8 cellular contexts compared by ENCODE assay signal in genomic region chr17:56939869-56940484, GRCh38. TPM values are rescaled to one million over a fixed set of nuclear protein-coding genes. Genes with fewer than 3 reads are reported as not detected.
DNase-seq lines count a peak whose midpoint lies in the region; ATAC-seq, FAIRE-seq and TF ChIP-seq lines count a peak whose summit lies in the region.

No MANE protein-coding gene starts in this region.

- no peak for FAIRE-seq in A549 (lab: Jason Lieb, UNC)

- peak; percentile 93 to 94 for TF ChIP-seq RAD21 in A549 (conservative IDR thresholded peaks at IDR 0.05 in 1 of 2, IDR thresholded peaks at IDR 0.05 in 1 of 2)

- no peak for TF ChIP-seq EP300 in A549 (IDR thresholded peaks at IDR 0.05)

- WGBS in A549 (ENCODE audit: missing lambda C conversion rate): 48% methylated on average over 11 of the region's 11 CpGs
- 49 to 57% methylated on average over 11 of the region's 11 CpGs for WGBS in lung, 2 donors

- POLR2A ChIA-PET in A549 (lab: Yijun Ruan, JAX): interaction anchor here (0.9 to 1.9 kb wide), 2 partner anchors 26 to 120 kb away, joined by 3 to 5 read pairs; partner anchors contain the start of gene TRIM25

- TF ChIP-seq CTCF in A549 (IDR thresholded peaks at IDR 0.05) (peak; percentile 81), GM12864 (IDR thresholded peaks at IDR 0.05; ENCODE audit: low read depth, low read length, missing control alignments) (peak; percentile 71), Peyer's patch (IDR thresholded peaks at IDR 0.05) (peak; percentile 44 to 84 (median 70)), coronary artery (IDR thresholded peaks at IDR 0.05) (peak; percentile 60), lung (IDR thresholded peaks at IDR 0.05; ENCODE audit: control extremely low read depth, extremely low read depth) (peak; percentile 57)

- CTCF ChIA-PET in A549 (lab: Yijun Ruan, JAX): interaction anchor here (0.6 to 16.5 kb wide), 33 partner anchors 9 to 224 kb away, joined by 3 to 283 read pairs (median 5); partner anchors contain the start of gene DGKE

- H3K9me3 ChIP-seq in A549 (no peaks in the 10 kb centered on the region), Peyer's patch (no peaks in the 10 kb centered on the region), lung (ENCODE audit: control insufficient read depth in 2 of 2, insufficient read depth in 1 of 2, low read length in 1 of 2) (no peaks in the 10 kb centered on the region)

- ATAC-seq in A549 (peak; percentile 88 to 92), lung (ENCODE audit: insufficient read depth, low FRiP score) (peak; percentile 53)

- H3K27ac ChIP-seq in A549: peak overlapping the region in 1 of 2 experiments; percentile 17; a peak in 1 of 6 replicates
- no peak overlapping the region for H3K27ac ChIP-seq in Peyer's patch
- H3K27ac ChIP-seq in coronary artery: no peak overlapping the region
- no peak overlapping the region for H3K27ac ChIP-seq in lung (ENCODE audit: low read depth in 1 of 2, low read length in 1 of 2)

- peak; percentile 63 to 80 for DNase-seq in A549 (ENCODE audit: low read depth in 1 of 2, low spot score in 1 of 2)
- peak; percentile 34 for DNase-seq in GM12864 (ENCODE audit: low read depth)
- peak; percentile 90 to 95 for DNase-seq in Kasumi-1 (lab: John Stamatoyannopoulos, UW)
- DNase-seq in Peyer's patch: no peak
- DNase-seq in coronary artery (ENCODE audit: low spot score): no peak
- no peak for DNase-seq in lung (ENCODE audit: low spot score)
- no peak for DNase-seq in stimulated activated naive CD4-positive, alpha-beta T cell treated with Interleukin-2 at 50 U/mL for 16 hours (lab: John Stamatoyannopoulos, UW)
- DNase-seq in activated effector memory CD4-positive, alpha-beta T cell treated with anti-CD3 and anti-CD28 coated beads, Interleukin-2, amount 50 U/mL, for 16 hours: no peak

- H3K4me3 ChIP-seq in A549: no peak overlapping the region
- no peak overlapping the region for H3K4me3 ChIP-seq in GM12864 (ENCODE audit: low read depth, low read length)
- no peak overlapping the region for H3K4me3 ChIP-seq in Peyer's patch
- no peak overlapping the region for H3K4me3 ChIP-seq in coronary artery
- H3K4me3 ChIP-seq in lung: no peak overlapping the region

- H3K4me1 ChIP-seq in A549 (no peaks in the 10 kb centered on the region), Peyer's patch (peaks cover 0 to 7% (median 0%) of the 10 kb centered on the region in 4 donors), lung (ENCODE audit: control insufficient read depth in 2 of 2, insufficient read depth in 2 of 2, low read length in 2 of 2) (no peaks in the 10 kb centered on the region)

- H3K4me2 ChIP-seq in A549: no peak overlapping the region

- H3K27me3 ChIP-seq in Peyer's patch (no peaks in the 10 kb centered on the region), lung (ENCODE audit: control insufficient read depth, insufficient read depth) (no peaks in the 10 kb centered on the region)

- peaks cover 0 to 65% (median 0%) of the 10 kb centered on the region in 3 donors for H3K36me3 ChIP-seq in Peyer's patch
- peaks cover 13 to 18% of the 10 kb centered on the region in 2 donors for H3K36me3 ChIP-seq in lung (ENCODE audit: control insufficient read depth in 2 of 2, insufficient read depth in 2 of 2, low read length in 2 of 2)

- TF ChIP-seq POLR2A in A549 (IDR thresholded peaks at IDR 0.05; ENCODE audit: low read length) (no peak), Peyer's patch (IDR thresholded peaks at IDR 0.05) (no peak)

TF ChIP-seq in A549, 52 proteins besides CTCF, POLR2A, EP300 and RAD21:
- TF ChIP-seq CHD2 (IDR thresholded peaks at IDR 0.05; ENCODE audit: low read length, partially characterized antibody) (no peak), SMC3 (IDR thresholded peaks at IDR 0.05) (peak; percentile 80)
TF ChIP-seq in A549: peak in this region for 1.

RNA-seq across cellular contexts. Expression of gene COIL, which starts 20.9 kb away (rescaled TPM):
- 13.5 and 16.9 TPM in 2 replicates for polyA plus RNA-seq in A549 (2011; rRNA removed)
- polyA plus RNA-seq in A549 (2012; cell fraction: cytosol; rRNA removed): 4.5 and 4.6 TPM in 2 replicates
- 3.7 and 5.9 TPM in 2 replicates for polyA plus RNA-seq in A549 (2012; cell fraction: nucleus; rRNA removed)
- 19.9 to 20.7 TPM (median 20.3 TPM) in 3 replicates for polyA plus RNA-seq in A549 (2017; fragmentation: RNase III; extraction: RNeasy Plus Mini Kit Qiagen cat#74134 plus additional on column Dnase treatment)
- polyA minus RNA-seq in A549 (2011; rRNA and poly(A)+ RNA removed): 6.9 and 7.2 TPM in 2 replicates
- total RNA-seq in Peyer's patch: 10 to 100 TPM in 3 of 4 donors, 1 to 10 TPM in 1; 8.6 to 20.6 (median 12.5) TPM
- total RNA-seq in lung: 10 to 100 TPM in 1 of 2 donors, 1 to 10 TPM in 1; 9.9 to 21.4 TPM
- polyA plus RNA-seq in lung: 1 to 10 TPM; 7.2 to 9.5 TPM

RNA-seq across cellular contexts. Expression of gene TRIM25, which starts 26.1 kb away (rescaled TPM):
- polyA plus RNA-seq in A549 (2011; rRNA removed): 56.6 and 65.4 TPM in 2 replicates
- polyA plus RNA-seq in A549 (2012; cell fraction: cytosol; rRNA removed): 15.5 and 19.3 TPM in 2 replicates
- 35.4 and 43.1 TPM in 2 replicates for polyA plus RNA-seq in A549 (2012; cell fraction: nucleus; rRNA removed)
- polyA plus RNA-seq in A549 (2017; fragmentation: RNase III; extraction: RNeasy Plus Mini Kit Qiagen cat#74134 plus additional on column Dnase treatment): 38.3 to 40.7 TPM (median 39.8 TPM) in 3 replicates
- polyA minus RNA-seq in A549 (2011; rRNA and poly(A)+ RNA removed): 50.2 and 53.5 TPM in 2 replicates
- total RNA-seq in Peyer's patch: 100 to 1,000 TPM in 3 of 4 donors, 10 to 100 TPM in 1; 87.0 to 344 (median 119) TPM
- total RNA-seq in lung: 10 to 100 TPM; 36.2 to 88.7 TPM
- 10 to 100 TPM; 22.7 to 51.3 TPM for polyA plus RNA-seq in lung

RNA-seq across cellular contexts. Expression of gene SCPEP1, which starts 38.0 kb away (rescaled TPM):
- polyA plus RNA-seq in A549 (2011; rRNA removed) (42.9 and 45.0 TPM in 2 replicates), A549 (2017; fragmentation: RNase III; extraction: RNeasy Plus Mini Kit Qiagen cat#74134 plus additional on column Dnase treatment) (37.5 to 47.6 TPM (median 44.5 TPM) in 3 replicates), lung (100 to 1,000 TPM in 1 of 2 donors, 10 to 100 TPM in 1; 77.3 to 122 TPM)
- polyA plus RNA-seq in A549 (2012; cell fraction: cytosol; rRNA removed): 25.0 and 28.2 TPM in 2 replicates
- polyA plus RNA-seq in A549 (2012; cell fraction: nucleus; rRNA removed): 48.4 and 51.3 TPM in 2 replicates
- 7.3 and 7.4 TPM in 2 replicates for polyA minus RNA-seq in A549 (2011; rRNA and poly(A)+ RNA removed)
- total RNA-seq in Peyer's patch (100 to 1,000 TPM in 1 of 4 donors, 10 to 100 TPM in 3; 48.7 to 150 (median 64.7) TPM), lung (100 to 1,000 TPM in 1 of 2 donors, 10 to 100 TPM in 1; 49.5 to 105 TPM)

Comparison
In these comparisons a context has a peak if more than half of its experiments do, and no peak if none do; other contexts are left out.
1. DNase-seq: peak in A549 (2 of 2), GM12864 (single experiment) and Kasumi-1 (2 of 2); none in Peyer's patch (0 of 3), coronary artery (single experiment), lung (single experiment), stimulated activated naive CD4-positive, alpha-beta T cell treated with Interleukin-2 at 50 U/mL for 16 hours (single experiment) and activated effector memory CD4-positive, alpha-beta T cell treated with anti-CD3 and anti-CD28 coated beads, Interleukin-2, amount 50 U/mL, for 16 hours (single experiment).
2. Peak in every context shown above with its lines, with median percentiles within 50 percentile points of each other: CTCF ChIP-seq.